Comparison of ENCODE assay signal across 15 cellular contexts in the genomic region with DNA sequence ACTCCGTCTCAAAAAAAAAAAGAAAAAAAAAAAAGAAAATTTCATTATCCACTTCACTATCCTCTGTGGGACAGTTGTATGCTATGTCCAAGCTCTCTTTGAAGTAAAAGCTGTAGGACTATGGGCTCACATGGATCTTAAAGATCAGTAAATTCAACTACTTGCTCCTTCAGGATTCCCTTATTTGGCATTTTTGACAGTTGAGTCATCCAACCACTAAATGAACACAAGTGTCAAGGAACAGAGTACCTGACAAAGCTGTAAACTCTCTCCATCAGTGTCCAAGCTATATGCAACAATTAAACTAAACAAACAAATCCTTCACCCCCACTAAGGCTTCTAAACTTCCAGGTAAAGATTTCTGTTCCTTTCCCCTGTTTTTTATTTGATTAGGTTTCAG.
A peak's percentile ranks its signal among the peaks of the same experiment; 100 is the strongest.
DNase-seq lines count a peak whose midpoint lies in the region; ATAC-seq and TF ChIP-seq lines count a peak whose summit lies in the region.
"Had no signal": no experiment of that assay in that cellular context is flagged by ENCODE, and none has a peak within 500 bp of the region (broad histone marks: within the 10 kb centered on the region; RNA-seq: fewer than 3 reads in every experiment).

No MANE protein-coding gene starts in this region.

- 100% methylated on average over 1 of the region's 1 CpG for WGBS in tibial nerve, 2 donors

- TF ChIP-seq POLR2A in tibial nerve (IDR thresholded peaks at IDR 0.05) = no peak

- peak; percentile 46 for DNase-seq in EH (ENCODE audit: low read depth)
- peak; percentile 23 for DNase-seq in LHCN-M2 (ENCODE audit: low read depth)
- DNase-seq in astrocyte of the cerebellum (ENCODE audit: low read depth) = peak; percentile 6
- DNase-seq in iris pigment epithelial cell (ENCODE audit: low read depth) = peak; percentile 36
- DNase-seq in T-cell = no peak
- no peak for DNase-seq in T-helper 1 cell
- DNase-seq in tibial nerve (ENCODE audit: low spot score in 2 of 2) = no peak
- DNase-seq in brain microvascular endothelial cell = no peak
- DNase-seq: AML-193; Caco-2; CD4-positive, CD25-positive, alpha-beta regulatory T cell; DMS153; NCI-H1694 treated with DMSO at 0.1 percent for 48 hours; NCI-H774 had no signal

- H3K4me1 Mint-ChIP-seq in T-cell = no peaks in the 10 kb centered on the region

- no peaks in the 10 kb centered on the region for H3K4me1 ChIP-seq in tibial nerve
- H3K4me1 ChIP-seq: Caco-2 had no signal

- ATAC-seq in T-cell (replicated peaks in 1 of 4) = no peak
- ATAC-seq: Right ventricle myocardium inferior had no signal

- H3K4me3 Mint-ChIP-seq in T-cell = no peak overlapping the region
- H3K4me3 Mint-ChIP-seq: CD4-positive, CD25-positive, alpha-beta regulatory T cell had no signal

- H3K4me3 ChIP-seq in astrocyte of the cerebellum (ENCODE audit: low read depth, low read length) (no peak overlapping the region), tibial nerve (no peak overlapping the region), brain microvascular endothelial cell (ENCODE audit: low read depth, low read length) (no peak overlapping the region)

- CTCF ChIA-PET in T-cell (lab: Charles Lee) = no interaction called here

- H3K27me3 ChIP-seq in tibial nerve (no peaks in the 10 kb centered on the region), brain microvascular endothelial cell (replicated peaks) (no peaks in the 10 kb centered on the region)

- H3K9me3 Mint-ChIP-seq in T-cell = no peaks in the 10 kb centered on the region

- H3K27ac ChIP-seq in tibial nerve = no peak overlapping the region
- H3K27ac ChIP-seq in brain microvascular endothelial cell = no peak overlapping the region

- no peak for TF ChIP-seq EP300 in tibial nerve (IDR thresholded peaks at IDR 0.05)

- in situ Hi-C loops in astrocyte of the cerebellum (cut with HindIII; ENCODE audit: low sequenced_read_pairs) = no loop called here
- in situ Hi-C loops in brain microvascular endothelial cell (cut with HindIII; ENCODE audit: low pct_ligation_motif_present, low sequenced_read_pairs) = no loop called here

- TF ChIP-seq CTCF in astrocyte of the cerebellum (IDR thresholded peaks at IDR 0.05; ENCODE audit: low read depth, low read length, missing control alignments) = no peak
- no peak for TF ChIP-seq CTCF in tibial nerve (IDR thresholded peaks at IDR 0.05)
- no peak for TF ChIP-seq CTCF in brain microvascular endothelial cell (IDR thresholded peaks at IDR 0.05; ENCODE audit: low read depth, low read length, missing control alignments)

- peaks cover 16% of the 10 kb centered on the region for H3K36me3 Mint-ChIP-seq in T-cell

- H3K36me3 ChIP-seq in tibial nerve (peaks cover 0 to 19% (median 0%) of the 10 kb centered on the region in 3 donors), brain microvascular endothelial cell (replicated peaks) (no peaks in the 10 kb centered on the region)

- peaks cover 0 to 7% (median 0%) of the 10 kb centered on the region in 4 donors for H3K9me3 ChIP-seq in tibial nerve
- H3K9me3 ChIP-seq: Caco-2 had no signal

- POLR2A ChIA-PET in T-cell (lab: Charles Lee) = no interaction called here

- no peak overlapping the region for H3K27ac Mint-ChIP-seq in T-cell
- H3K27ac Mint-ChIP-seq: CD4-positive, CD25-positive, alpha-beta regulatory T cell had no signal

- no peaks in the 10 kb centered on the region for H3K27me3 Mint-ChIP-seq in T-cell
- H3K27me3 Mint-ChIP-seq: CD4-positive, CD25-positive, alpha-beta regulatory T cell had no signal

Comparison
In these comparisons a context has a peak if more than half of its experiments do, and no peak if none do; other contexts are left out.
1. DNase-seq: peak in EH (single experiment), LHCN-M2 (single experiment), astrocyte of the cerebellum (single experiment) and iris pigment epithelial cell (single experiment); none in T-cell (0 of 34), T-helper 1 cell (0 of 5), tibial nerve (0 of 2) and brain microvascular endothelial cell (single experiment).